In the genomic region with DNA sequence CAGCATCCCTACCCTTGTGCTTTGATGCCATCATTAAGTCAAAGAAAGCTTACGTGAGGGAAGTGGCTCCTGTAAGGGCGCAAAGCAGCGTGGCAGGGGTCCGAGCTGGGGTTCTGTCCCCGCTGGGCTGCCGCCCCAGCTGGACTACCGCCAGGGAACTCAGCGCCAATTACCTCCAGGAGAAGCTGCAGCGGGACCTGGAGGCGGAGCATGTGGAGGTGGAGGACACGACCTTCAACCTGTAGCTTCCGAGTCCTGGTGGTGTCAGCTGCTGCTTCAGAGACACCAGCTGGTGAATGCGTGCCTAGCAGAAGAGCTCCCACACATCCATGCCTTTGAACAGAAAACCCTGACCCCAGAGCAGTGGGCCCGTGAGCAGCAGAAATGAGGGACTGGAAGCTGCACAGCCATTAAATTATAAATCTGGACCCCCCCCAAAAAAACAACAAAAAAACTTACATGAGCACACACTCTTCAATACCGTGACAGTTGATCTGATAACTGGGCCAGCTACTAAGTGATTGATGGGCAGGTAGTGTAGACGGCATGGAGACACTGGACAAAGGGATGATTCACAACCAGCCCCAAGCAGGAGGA, we compare ENCODE assay signal across 2 cellular contexts.
TF ChIP-seq lines count a peak whose summit lies in the region.

No MANE protein-coding gene starts in this region.

TF ChIP-seq in HCT116, 20 proteins besides CTCF, POLR2A, EP300 and RAD21:
- TF ChIP-seq, protein P1, sequence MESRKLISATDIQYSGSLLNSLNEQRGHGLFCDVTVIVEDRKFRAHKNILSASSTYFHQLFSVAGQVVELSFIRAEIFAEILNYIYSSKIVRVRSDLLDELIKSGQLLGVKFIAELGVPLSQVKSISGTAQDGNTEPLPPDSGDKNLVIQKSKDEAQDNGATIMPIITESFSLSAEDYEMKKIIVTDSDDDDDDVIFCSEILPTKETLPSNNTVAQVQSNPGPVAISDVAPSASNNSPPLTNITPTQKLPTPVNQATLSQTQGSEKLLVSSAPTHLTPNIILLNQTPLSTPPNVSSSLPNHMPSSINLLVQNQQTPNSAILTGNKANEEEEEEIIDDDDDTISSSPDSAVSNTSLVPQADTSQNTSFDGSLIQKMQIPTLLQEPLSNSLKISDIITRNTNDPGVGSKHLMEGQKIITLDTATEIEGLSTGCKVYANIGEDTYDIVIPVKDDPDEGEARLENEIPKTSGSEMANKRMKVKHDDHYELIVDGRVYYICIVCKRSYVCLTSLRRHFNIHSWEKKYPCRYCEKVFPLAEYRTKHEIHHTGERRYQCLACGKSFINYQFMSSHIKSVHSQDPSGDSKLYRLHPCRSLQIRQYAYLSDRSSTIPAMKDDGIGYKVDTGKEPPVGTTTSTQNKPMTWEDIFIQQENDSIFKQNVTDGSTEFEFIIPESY (IDR thresholded peaks at IDR 0.05; ENCODE audit: extremely low read depth, insufficient replicate concordance, low read length): no peak
- TF ChIP-seq TCF7L2 (IDR thresholded peaks at IDR 0.05; ENCODE audit: borderline replicate concordance, extremely low read depth, insufficient read depth, insufficient read length): peak; percentile 52
- TF ChIP-seq, protein P2, sequence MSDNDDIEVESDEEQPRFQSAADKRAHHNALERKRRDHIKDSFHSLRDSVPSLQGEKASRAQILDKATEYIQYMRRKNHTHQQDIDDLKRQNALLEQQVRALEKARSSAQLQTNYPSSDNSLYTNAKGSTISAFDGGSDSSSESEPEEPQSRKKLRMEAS (IDR thresholded peaks at IDR 0.05): 0 out of 2 replicates have a peak, but pooled peaks have one; percentile 23
- TF ChIP-seq CEBPB (IDR thresholded peaks at IDR 0.05; ENCODE audit: low read depth): no peak
- no peak for TF ChIP-seq POLR2AphosphoS5 (IDR thresholded peaks at IDR 0.05; ENCODE audit: low read depth, low read length)

TF ChIP-seq in K562, 482 proteins besides CTCF, POLR2A, EP300 and RAD21 (continues in another document):
- TF ChIP-seq KLF13 (tag; IDR thresholded peaks at IDR 0.05; ENCODE audit: borderline replicate concordance, low read depth): no peak
- TF ChIP-seq, protein P3, sequence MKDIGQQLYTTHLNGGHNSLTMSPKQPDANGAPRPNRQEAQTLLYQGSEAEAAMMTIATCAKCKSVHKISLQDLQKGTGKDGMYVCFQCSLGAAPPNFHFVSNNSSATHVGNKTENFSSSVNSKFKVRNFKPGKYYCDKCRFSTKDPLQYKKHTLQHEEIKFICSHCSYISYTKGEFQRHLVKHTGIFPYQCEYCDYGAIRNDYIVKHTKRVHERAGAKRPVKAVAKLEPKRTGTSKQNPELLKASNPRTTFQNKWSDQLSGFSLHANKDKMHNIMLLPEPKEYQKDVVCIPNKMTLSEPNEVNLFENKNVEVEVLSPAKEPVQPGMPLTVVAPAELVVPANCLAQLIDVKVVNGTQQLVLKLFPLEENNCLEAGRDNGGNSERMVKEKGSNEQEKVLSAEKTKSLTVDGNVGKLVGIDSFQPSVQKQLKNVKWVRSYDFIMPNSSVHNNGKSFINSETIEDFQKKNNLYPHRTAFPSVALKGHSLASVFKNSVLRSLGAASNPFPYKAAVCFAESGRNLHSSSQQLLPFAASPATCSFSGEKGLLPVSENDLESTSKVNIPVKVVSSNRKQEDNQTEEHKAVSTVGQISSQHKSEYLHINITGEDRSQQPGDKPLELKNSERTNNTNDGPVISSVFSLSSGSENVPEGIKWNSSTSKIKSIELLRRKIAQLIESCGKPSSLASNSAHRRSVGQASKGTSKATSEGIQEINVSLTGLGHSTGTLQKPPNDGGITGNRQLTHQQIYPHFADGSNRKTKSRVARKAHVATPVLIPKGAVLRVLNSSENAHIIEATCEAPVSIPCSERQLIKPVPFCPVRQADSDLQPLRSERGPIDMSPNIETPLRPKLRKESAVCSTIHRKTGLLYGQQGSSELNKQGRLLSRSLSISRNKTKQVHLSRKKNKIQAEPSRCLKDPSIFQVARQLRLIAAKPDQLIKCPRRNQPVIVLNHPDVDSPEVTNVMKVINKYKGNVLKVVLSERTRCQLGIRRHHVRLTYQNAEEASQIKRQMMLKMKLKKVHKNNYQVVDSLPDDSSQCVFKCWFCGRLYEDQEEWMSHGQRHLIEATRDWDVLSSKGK (CRISPR knock-in tag; IDR thresholded peaks at IDR 0.05): no peak
- no peak for TF ChIP-seq GABPB2 (CRISPR knock-in tag; conservative IDR thresholded peaks at IDR 0.05)
- peak; percentile 45; the same call in 1 of the 2 replicates for TF ChIP-seq ETV1 (tag; conservative IDR thresholded peaks at IDR 0.05; ENCODE audit: low read depth)
- TF ChIP-seq NELFE (IDR thresholded peaks at IDR 0.05; ENCODE audit: insufficient read depth, insufficient read length): no peak
- TF ChIP-seq ZBED1 (IDR thresholded peaks at IDR 0.05): no peak
- peak; percentile 37 for TF ChIP-seq SAP30 (IDR thresholded peaks at IDR 0.05; ENCODE audit: borderline replicate concordance, insufficient read depth, low read depth, low read length, poor library complexity, severe bottlenecking)
- TF ChIP-seq, protein P4, sequence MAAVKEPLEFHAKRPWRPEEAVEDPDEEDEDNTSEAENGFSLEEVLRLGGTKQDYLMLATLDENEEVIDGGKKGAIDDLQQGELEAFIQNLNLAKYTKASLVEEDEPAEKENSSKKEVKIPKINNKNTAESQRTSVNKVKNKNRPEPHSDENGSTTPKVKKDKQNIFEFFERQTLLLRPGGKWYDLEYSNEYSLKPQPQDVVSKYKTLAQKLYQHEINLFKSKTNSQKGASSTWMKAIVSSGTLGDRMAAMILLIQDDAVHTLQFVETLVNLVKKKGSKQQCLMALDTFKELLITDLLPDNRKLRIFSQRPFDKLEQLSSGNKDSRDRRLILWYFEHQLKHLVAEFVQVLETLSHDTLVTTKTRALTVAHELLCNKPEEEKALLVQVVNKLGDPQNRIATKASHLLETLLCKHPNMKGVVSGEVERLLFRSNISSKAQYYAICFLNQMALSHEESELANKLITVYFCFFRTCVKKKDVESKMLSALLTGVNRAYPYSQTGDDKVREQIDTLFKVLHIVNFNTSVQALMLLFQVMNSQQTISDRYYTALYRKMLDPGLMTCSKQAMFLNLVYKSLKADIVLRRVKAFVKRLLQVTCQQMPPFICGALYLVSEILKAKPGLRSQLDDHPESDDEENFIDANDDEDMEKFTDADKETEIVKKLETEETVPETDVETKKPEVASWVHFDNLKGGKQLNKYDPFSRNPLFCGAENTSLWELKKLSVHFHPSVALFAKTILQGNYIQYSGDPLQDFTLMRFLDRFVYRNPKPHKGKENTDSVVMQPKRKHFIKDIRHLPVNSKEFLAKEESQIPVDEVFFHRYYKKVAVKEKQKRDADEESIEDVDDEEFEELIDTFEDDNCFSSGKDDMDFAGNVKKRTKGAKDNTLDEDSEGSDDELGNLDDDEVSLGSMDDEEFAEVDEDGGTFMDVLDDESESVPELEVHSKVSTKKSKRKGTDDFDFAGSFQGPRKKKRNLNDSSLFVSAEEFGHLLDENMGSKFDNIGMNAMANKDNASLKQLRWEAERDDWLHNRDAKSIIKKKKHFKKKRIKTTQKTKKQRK (IDR thresholded peaks at IDR 0.05; ENCODE audit: borderline replicate concordance, low read depth, low read length): no peak
- TF ChIP-seq MBD2 (IDR thresholded peaks at IDR 0.05; ENCODE audit: borderline replicate concordance, low read depth): no peak
- no peak for TF ChIP-seq DACH1 (IDR thresholded peaks at IDR 0.05; ENCODE audit: partially characterized antibody)
- TF ChIP-seq CBFB (CRISPR knock-in tag; IDR thresholded peaks at IDR 0.05): no peak
- TF ChIP-seq BRF1 (IDR thresholded peaks at IDR 0.05; ENCODE audit: borderline replicate concordance, extremely low read depth, insufficient read length): no peak
- no peak; a peak in 1 of 4 replicates for TF ChIP-seq TRIM24 (IDR thresholded peaks at IDR 0.05)
- TF ChIP-seq, protein P5, sequence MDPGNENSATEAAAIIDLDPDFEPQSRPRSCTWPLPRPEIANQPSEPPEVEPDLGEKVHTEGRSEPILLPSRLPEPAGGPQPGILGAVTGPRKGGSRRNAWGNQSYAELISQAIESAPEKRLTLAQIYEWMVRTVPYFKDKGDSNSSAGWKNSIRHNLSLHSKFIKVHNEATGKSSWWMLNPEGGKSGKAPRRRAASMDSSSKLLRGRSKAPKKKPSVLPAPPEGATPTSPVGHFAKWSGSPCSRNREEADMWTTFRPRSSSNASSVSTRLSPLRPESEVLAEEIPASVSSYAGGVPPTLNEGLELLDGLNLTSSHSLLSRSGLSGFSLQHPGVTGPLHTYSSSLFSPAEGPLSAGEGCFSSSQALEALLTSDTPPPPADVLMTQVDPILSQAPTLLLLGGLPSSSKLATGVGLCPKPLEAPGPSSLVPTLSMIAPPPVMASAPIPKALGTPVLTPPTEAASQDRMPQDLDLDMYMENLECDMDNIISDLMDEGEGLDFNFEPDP (CRISPR knock-in tag; IDR thresholded peaks at IDR 0.05): no peak
- TF ChIP-seq, protein P6, sequence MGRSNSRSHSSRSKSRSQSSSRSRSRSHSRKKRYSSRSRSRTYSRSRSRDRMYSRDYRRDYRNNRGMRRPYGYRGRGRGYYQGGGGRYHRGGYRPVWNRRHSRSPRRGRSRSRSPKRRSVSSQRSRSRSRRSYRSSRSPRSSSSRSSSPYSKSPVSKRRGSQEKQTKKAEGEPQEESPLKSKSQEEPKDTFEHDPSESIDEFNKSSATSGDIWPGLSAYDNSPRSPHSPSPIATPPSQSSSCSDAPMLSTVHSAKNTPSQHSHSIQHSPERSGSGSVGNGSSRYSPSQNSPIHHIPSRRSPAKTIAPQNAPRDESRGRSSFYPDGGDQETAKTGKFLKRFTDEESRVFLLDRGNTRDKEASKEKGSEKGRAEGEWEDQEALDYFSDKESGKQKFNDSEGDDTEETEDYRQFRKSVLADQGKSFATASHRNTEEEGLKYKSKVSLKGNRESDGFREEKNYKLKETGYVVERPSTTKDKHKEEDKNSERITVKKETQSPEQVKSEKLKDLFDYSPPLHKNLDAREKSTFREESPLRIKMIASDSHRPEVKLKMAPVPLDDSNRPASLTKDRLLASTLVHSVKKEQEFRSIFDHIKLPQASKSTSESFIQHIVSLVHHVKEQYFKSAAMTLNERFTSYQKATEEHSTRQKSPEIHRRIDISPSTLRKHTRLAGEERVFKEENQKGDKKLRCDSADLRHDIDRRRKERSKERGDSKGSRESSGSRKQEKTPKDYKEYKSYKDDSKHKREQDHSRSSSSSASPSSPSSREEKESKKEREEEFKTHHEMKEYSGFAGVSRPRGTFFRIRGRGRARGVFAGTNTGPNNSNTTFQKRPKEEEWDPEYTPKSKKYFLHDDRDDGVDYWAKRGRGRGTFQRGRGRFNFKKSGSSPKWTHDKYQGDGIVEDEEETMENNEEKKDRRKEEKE (IDR thresholded peaks at IDR 0.05; ENCODE audit: borderline replicate concordance in 1 of 2, control insufficient read depth in 1 of 2, low read depth in 2 of 2, low read length in 1 of 2): no peak
- TF ChIP-seq SREBF2 (CRISPR knock-in tag; IDR thresholded peaks at IDR 0.05): no peak
- no peak for TF ChIP-seq OTX1 (CRISPR knock-in tag; IDR thresholded peaks at IDR 0.05)
- TF ChIP-seq, protein P7, sequence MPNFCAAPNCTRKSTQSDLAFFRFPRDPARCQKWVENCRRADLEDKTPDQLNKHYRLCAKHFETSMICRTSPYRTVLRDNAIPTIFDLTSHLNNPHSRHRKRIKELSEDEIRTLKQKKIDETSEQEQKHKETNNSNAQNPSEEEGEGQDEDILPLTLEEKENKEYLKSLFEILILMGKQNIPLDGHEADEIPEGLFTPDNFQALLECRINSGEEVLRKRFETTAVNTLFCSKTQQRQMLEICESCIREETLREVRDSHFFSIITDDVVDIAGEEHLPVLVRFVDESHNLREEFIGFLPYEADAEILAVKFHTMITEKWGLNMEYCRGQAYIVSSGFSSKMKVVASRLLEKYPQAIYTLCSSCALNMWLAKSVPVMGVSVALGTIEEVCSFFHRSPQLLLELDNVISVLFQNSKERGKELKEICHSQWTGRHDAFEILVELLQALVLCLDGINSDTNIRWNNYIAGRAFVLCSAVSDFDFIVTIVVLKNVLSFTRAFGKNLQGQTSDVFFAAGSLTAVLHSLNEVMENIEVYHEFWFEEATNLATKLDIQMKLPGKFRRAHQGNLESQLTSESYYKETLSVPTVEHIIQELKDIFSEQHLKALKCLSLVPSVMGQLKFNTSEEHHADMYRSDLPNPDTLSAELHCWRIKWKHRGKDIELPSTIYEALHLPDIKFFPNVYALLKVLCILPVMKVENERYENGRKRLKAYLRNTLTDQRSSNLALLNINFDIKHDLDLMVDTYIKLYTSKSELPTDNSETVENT (CRISPR knock-in tag; IDR thresholded peaks at IDR 0.05): no peak
- no peak for TF ChIP-seq ZC3H11A (IDR thresholded peaks at IDR 0.05; ENCODE audit: low read depth, low read length)
- TF ChIP-seq, protein P8, sequence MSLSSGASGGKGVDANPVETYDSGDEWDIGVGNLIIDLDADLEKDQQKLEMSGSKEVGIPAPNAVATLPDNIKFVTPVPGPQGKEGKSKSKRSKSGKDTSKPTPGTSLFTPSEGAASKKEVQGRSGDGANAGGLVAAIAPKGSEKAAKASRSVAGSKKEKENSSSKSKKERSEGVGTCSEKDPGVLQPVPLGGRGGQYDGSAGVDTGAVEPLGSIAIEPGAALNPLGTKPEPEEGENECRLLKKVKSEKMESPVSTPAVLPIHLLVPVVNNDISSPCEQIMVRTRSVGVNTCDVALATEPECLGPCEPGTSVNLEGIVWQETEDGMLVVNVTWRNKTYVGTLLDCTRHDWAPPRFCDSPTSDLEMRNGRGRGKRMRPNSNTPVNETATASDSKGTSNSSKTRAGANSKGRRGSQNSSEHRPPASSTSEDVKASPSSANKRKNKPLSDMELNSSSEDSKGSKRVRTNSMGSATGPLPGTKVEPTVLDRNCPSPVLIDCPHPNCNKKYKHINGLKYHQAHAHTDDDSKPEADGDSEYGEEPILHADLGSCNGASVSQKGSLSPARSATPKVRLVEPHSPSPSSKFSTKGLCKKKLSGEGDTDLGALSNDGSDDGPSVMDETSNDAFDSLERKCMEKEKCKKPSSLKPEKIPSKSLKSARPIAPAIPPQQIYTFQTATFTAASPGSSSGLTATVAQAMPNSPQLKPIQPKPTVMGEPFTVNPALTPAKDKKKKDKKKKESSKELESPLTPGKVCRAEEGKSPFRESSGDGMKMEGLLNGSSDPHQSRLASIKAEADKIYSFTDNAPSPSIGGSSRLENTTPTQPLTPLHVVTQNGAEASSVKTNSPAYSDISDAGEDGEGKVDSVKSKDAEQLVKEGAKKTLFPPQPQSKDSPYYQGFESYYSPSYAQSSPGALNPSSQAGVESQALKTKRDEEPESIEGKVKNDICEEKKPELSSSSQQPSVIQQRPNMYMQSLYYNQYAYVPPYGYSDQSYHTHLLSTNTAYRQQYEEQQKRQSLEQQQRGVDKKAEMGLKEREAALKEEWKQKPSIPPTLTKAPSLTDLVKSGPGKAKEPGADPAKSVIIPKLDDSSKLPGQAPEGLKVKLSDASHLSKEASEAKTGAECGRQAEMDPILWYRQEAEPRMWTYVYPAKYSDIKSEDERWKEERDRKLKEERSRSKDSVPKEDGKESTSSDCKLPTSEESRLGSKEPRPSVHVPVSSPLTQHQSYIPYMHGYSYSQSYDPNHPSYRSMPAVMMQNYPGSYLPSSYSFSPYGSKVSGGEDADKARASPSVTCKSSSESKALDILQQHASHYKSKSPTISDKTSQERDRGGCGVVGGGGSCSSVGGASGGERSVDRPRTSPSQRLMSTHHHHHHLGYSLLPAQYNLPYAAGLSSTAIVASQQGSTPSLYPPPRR (CRISPR knock-in tag; IDR thresholded peaks at IDR 0.05; ENCODE audit: borderline replicate concordance): no peak
- TF ChIP-seq IFI16 (CRISPR knock-in tag; IDR thresholded peaks at IDR 0.05): no peak
- no peak for TF ChIP-seq DDX20 (tag; IDR thresholded peaks at IDR 0.05; ENCODE audit: low read depth)
- TF ChIP-seq CAMTA2 (CRISPR knock-in tag; conservative IDR thresholded peaks at IDR 0.05): no peak
- 0 out of 2 replicates have a peak, but pooled peaks have one; percentile 43 for TF ChIP-seq ZNF232 (CRISPR knock-in tag; IDR thresholded peaks at IDR 0.05)
- TF ChIP-seq ZNF354B (CRISPR knock-in tag; IDR thresholded peaks at IDR 0.05): no peak
- TF ChIP-seq MCM7 (IDR thresholded peaks at IDR 0.05): 0 out of 4 replicates have a peak, but pooled peaks of 1 of the 2 experiments have one; percentile 18
